In the genomic region with DNA sequence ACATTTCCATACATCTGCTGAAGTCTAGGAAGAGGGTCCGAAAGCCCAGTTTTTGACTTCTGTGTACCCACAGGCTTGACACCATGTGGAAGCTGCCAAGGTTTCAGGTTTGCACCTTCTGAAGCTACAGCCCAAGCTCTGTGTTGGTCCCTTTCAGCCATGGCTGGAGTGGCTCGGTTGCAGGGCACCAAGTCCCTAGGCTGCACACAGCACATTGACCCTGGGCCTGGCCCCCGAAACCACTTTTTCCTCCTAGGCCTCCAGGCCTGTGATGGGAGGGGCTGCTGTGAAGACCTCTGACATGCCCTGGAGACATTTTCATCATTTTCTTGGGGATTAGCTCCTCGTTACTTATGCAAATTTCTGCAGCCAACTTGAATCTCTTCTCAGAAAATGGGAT, we compare ENCODE assay signal across 33 cellular contexts.
"Had no signal": no experiment of that assay in that cellular context is flagged by ENCODE, and none has a peak within 500 bp of the region (broad histone marks: within the 10 kb centered on the region; RNA-seq: fewer than 3 reads in every experiment).

No MANE protein-coding gene starts in this region.

- H3K27me3 Mint-ChIP-seq: activated B cell treated with CpG ODN at 0.5 μM for 24 hours; activated CD4-positive, alpha-beta memory T cell treated with anti-CD3 and anti-CD28 coated beads, Interleukin-2, amount 10 ng/mL, durations not matched to agents 7 days and 5 days; activated CD4-positive, alpha-beta T cell treated with anti-CD3 and anti-CD28 coated beads, Interleukin-2, amount 10 ng/mL, durations not matched to agents 7 days and 5 days; activated CD8-positive, alpha-beta memory T cell treated with anti-CD3 and anti-CD28 coated beads, Interleukin-2, amount 10 ng/mL, durations not matched to agents 7 days and 5 days; activated naive CD8-positive, alpha-beta T cell treated with anti-CD3 and anti-CD28 coated beads for 36 hours; activated T-cell treated with anti-CD3 and anti-CD28 coated beads, Interleukin-2, amount 50 U/mL, for 24 hours had no signal

- DNase-seq: activated B cell treated with CpG ODN at 0.5 μM for 24 hours; activated CD4-positive, alpha-beta memory T cell treated with anti-CD3 and anti-CD28 coated beads, Interleukin-2, amount 10 ng/mL, durations not matched to agents 7 days and 5 days; activated CD4-positive, alpha-beta T cell treated with anti-CD3 and anti-CD28 coated beads for 4 hours; activated CD4-positive, alpha-beta T cell treated with anti-CD3 and anti-CD28 coated beads, Interleukin-2, amount 10 ng/mL, durations not matched to agents 7 days and 5 days; activated CD4-positive, alpha-beta T cell treated with anti-CD3 and anti-CD28 coated beads, Interleukin-2, amount 50 U/mL, for 48 hours; activated CD4-positive, CD25-positive, alpha-beta regulatory T cell treated with anti-CD3 and anti-CD28 coated beads, Interleukin-2, amount 50 U/mL, for 72 hours; activated CD8-positive, alpha-beta memory T cell treated with anti-CD3 and anti-CD28 coated beads for 24 hours; activated CD8-positive, alpha-beta memory T cell treated with anti-CD3 and anti-CD28 coated beads, Interleukin-2, amount 10 ng/mL, durations not matched to agents 7 days and 5 days; activated CD8-positive, alpha-beta memory T cell treated with anti-CD3 and anti-CD28 coated beads, Interleukin-2, amount 50 U/mL, for 48 hours; activated CD8-positive, alpha-beta T cell treated with anti-CD3 and anti-CD28 coated beads, Interleukin-2, amount 10 ng/mL, durations not matched to agents 7 days and 5 days; activated effector memory CD4-positive, alpha-beta T cell treated with anti-CD3 and anti-CD28 coated beads, Interleukin-2, amount 50 U/mL, for 16 hours; activated gamma-delta T cell treated with Interleukin-2 at 50 U/mL for 16 hours; activated naive CD4-positive, alpha-beta T cell; activated naive CD4-positive, alpha-beta T cell treated with anti-CD3 and anti-CD28 coated beads for 36 hours; activated naive CD4-positive, alpha-beta T cell treated with anti-CD3 and anti-CD28 coated beads, Interleukin-2, amount 50 U/mL, for 16 hours; activated naive CD8-positive, alpha-beta T cell treated with anti-CD3 and anti-CD28 coated beads for 36 hours; activated T-cell treated with anti-CD3 and anti-CD28 coated beads, Interleukin-2, amount 50 U/mL, for 24 hours; activated T-cell treated with anti-CD3 and anti-CD28 coated beads, Interleukin-2, amount 50 U/mL, for 48 hours; adrenal gland; amniotic stem cell; aorta; body of pancreas; brain microvascular endothelial cell; central memory CD4-positive, alpha-beta T cell; T-helper 1 cell; T-helper 2 cell; T-helper 9 cell had no signal

- H3K36me3 ChIP-seq: adrenal gland, brain microvascular endothelial cell, breast epithelium had no signal

- H3K36me3 Mint-ChIP-seq: activated CD8-positive, alpha-beta memory T cell treated with anti-CD3 and anti-CD28 coated beads, Interleukin-2, amount 10 ng/mL, durations not matched to agents 7 days and 5 days had no signal

- H3K4me3 ChIP-seq: adrenal gland, body of pancreas, breast epithelium had no signal

- H3K9me3 ChIP-seq: adrenal gland, body of pancreas, breast epithelium had no signal

- H3K27ac ChIP-seq: adrenal gland, body of pancreas, brain microvascular endothelial cell, breast epithelium, VCaP had no signal

- H3K4me3 Mint-ChIP-seq: activated B cell treated with CpG ODN at 0.5 μM for 24 hours; activated CD4-positive, alpha-beta memory T cell treated with anti-CD3 and anti-CD28 coated beads, Interleukin-2, amount 10 ng/mL, durations not matched to agents 7 days and 5 days; activated CD4-positive, alpha-beta T cell treated with anti-CD3 and anti-CD28 coated beads, Interleukin-2, amount 10 ng/mL, durations not matched to agents 7 days and 5 days; activated CD8-positive, alpha-beta memory T cell treated with anti-CD3 and anti-CD28 coated beads, Interleukin-2, amount 10 ng/mL, durations not matched to agents 7 days and 5 days; activated CD8-positive, alpha-beta T cell treated with anti-CD3 and anti-CD28 coated beads, Interleukin-2, amount 10 ng/mL, durations not matched to agents 7 days and 5 days; activated naive CD4-positive, alpha-beta T cell treated with anti-CD3 and anti-CD28 coated beads for 36 hours; activated naive CD8-positive, alpha-beta T cell treated with anti-CD3 and anti-CD28 coated beads for 36 hours; activated T-cell treated with anti-CD3 and anti-CD28 coated beads, Interleukin-2, amount 50 U/mL, for 24 hours; T-helper 1 cell treated with Interleukin-12 subunit alpha and Interleukin-12 subunit beta and Interleukin-4 antibody, amounts not matched to agents 30 μg/mL and 1 μg/mL, for 36 hours; T-helper 2 cell treated with Interferon-gamma antibody and Interleukin-4, amounts not matched to agents 5 μg/mL and 100 μg/mL, for 36 hours had no signal

- H3K4me1 ChIP-seq: adrenal gland, body of pancreas, breast epithelium had no signal

- H3K9me3 Mint-ChIP-seq: activated CD4-positive, alpha-beta memory T cell treated with anti-CD3 and anti-CD28 coated beads, Interleukin-2, amount 10 ng/mL, durations not matched to agents 7 days and 5 days; activated T-helper 2 cell treated with anti-CD3 and anti-CD28 coated beads, Interferon-gamma antibody, Interleukin-2, Interleukin-4, amounts not matched to agents 10 μg/mL and 5 μg/mL and 100 μg/mL, durations not matched to agents 14 hours and 24 hours and 36 hours had no signal

- H3K27ac Mint-ChIP-seq: activated B cell treated with CpG ODN at 0.5 μM for 24 hours; activated CD4-positive, alpha-beta memory T cell treated with anti-CD3 and anti-CD28 coated beads, Interleukin-2, amount 10 ng/mL, durations not matched to agents 7 days and 5 days; activated CD4-positive, alpha-beta T cell treated with anti-CD3 and anti-CD28 coated beads, Interleukin-2, amount 10 ng/mL, durations not matched to agents 7 days and 5 days; activated CD8-positive, alpha-beta memory T cell treated with anti-CD3 and anti-CD28 coated beads, Interleukin-2, amount 10 ng/mL, durations not matched to agents 7 days and 5 days; activated CD8-positive, alpha-beta T cell treated with anti-CD3 and anti-CD28 coated beads, Interleukin-2, amount 10 ng/mL, durations not matched to agents 7 days and 5 days; activated naive CD4-positive, alpha-beta T cell treated with anti-CD3 and anti-CD28 coated beads for 36 hours; activated naive CD4-positive, alpha-beta T cell treated with anti-CD3 and anti-CD28 coated beads, Interleukin-2, amount 50 U/mL, for 72 hours; activated naive CD8-positive, alpha-beta T cell treated with anti-CD3 and anti-CD28 coated beads for 36 hours; activated T-cell treated with anti-CD3 and anti-CD28 coated beads, Interleukin-2, amount 50 U/mL, for 24 hours; activated T-helper 2 cell treated with anti-CD3 and anti-CD28 coated beads, Interferon-gamma antibody, Interleukin-2, Interleukin-4, amounts not matched to agents 10 μg/mL and 5 μg/mL and 100 μg/mL, durations not matched to agents 14 hours and 24 hours and 36 hours; T-helper 1 cell treated with Interleukin-12 subunit alpha and Interleukin-12 subunit beta and Interleukin-4 antibody, amounts not matched to agents 30 μg/mL and 1 μg/mL, for 36 hours; T-helper 2 cell treated with Interferon-gamma antibody and Interleukin-4, amounts not matched to agents 5 μg/mL and 100 μg/mL, for 36 hours had no signal

- H3K27me3 ChIP-seq: adrenal gland, body of pancreas, brain microvascular endothelial cell, breast epithelium had no signal
